ENCODE assay signal across 3 cellular contexts in the genomic region with DNA sequence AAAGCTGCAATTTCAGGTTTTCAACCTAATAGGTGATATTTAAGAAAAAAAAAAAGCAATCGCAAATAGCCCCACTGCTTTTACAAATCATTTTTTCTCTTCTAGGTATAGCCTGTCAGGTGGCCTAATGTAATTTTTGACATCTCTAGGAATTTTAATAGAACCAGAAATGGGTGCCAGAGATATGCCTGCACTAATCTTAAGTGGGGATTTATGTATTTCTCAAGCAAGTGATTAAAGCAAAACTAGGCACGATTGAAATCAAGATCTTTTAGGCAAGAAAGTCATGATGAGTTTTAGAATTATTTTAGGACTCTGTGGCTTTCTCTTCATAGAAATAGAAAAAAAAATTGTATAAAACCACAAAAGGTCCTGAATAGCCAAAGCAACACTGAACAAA.
TF ChIP-seq lines count a peak whose summit lies in the region.

No MANE protein-coding gene starts in this region.

TF ChIP-seq in GM23338, 12 proteins besides CTCF, POLR2A, EP300 and RAD21 (continues in another document):
- TF ChIP-seq JUNB (IDR thresholded peaks at IDR 0.05; ENCODE audit: unreplicated experiment) (no peak), EZH2 (IDR thresholded peaks at IDR 0.05; ENCODE audit: low read depth, unreplicated experiment) (no peak), POLR2AphosphoS5 (IDR thresholded peaks at IDR 0.05; ENCODE audit: low read depth) (no peak), CREB1 (CRISPR knock-in tag; IDR thresholded peaks at IDR 0.05; ENCODE audit: low read depth) (no peak), STAT1 (IDR thresholded peaks at IDR 0.05; ENCODE audit: unreplicated experiment) (no peak), ZNF331 (CRISPR knock-in tag; IDR thresholded peaks at IDR 0.05; ENCODE audit: low read depth) (no peak), ZNF114 (CRISPR knock-in tag; IDR thresholded peaks at IDR 0.05) (no peak), EZH2phosphoT487 (IDR thresholded peaks at IDR 0.05; ENCODE audit: unreplicated experiment) (no peak), NANOG (IDR thresholded peaks at IDR 0.05; ENCODE audit: borderline replicate concordance) (no peak)
- TF ChIP-seq, protein P1, sequence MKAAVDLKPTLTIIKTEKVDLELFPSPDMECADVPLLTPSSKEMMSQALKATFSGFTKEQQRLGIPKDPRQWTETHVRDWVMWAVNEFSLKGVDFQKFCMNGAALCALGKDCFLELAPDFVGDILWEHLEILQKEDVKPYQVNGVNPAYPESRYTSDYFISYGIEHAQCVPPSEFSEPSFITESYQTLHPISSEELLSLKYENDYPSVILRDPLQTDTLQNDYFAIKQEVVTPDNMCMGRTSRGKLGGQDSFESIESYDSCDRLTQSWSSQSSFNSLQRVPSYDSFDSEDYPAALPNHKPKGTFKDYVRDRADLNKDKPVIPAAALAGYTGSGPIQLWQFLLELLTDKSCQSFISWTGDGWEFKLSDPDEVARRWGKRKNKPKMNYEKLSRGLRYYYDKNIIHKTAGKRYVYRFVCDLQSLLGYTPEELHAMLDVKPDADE (IDR thresholded peaks at IDR 0.05), result no peak
- TF ChIP-seq, protein P2, sequence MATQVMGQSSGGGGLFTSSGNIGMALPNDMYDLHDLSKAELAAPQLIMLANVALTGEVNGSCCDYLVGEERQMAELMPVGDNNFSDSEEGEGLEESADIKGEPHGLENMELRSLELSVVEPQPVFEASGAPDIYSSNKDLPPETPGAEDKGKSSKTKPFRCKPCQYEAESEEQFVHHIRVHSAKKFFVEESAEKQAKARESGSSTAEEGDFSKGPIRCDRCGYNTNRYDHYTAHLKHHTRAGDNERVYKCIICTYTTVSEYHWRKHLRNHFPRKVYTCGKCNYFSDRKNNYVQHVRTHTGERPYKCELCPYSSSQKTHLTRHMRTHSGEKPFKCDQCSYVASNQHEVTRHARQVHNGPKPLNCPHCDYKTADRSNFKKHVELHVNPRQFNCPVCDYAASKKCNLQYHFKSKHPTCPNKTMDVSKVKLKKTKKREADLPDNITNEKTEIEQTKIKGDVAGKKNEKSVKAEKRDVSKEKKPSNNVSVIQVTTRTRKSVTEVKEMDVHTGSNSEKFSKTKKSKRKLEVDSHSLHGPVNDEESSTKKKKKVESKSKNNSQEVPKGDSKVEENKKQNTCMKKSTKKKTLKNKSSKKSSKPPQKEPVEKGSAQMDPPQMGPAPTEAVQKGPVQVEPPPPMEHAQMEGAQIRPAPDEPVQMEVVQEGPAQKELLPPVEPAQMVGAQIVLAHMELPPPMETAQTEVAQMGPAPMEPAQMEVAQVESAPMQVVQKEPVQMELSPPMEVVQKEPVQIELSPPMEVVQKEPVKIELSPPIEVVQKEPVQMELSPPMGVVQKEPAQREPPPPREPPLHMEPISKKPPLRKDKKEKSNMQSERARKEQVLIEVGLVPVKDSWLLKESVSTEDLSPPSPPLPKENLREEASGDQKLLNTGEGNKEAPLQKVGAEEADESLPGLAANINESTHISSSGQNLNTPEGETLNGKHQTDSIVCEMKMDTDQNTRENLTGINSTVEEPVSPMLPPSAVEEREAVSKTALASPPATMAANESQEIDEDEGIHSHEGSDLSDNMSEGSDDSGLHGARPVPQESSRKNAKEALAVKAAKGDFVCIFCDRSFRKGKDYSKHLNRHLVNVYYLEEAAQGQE (IDR thresholded peaks at IDR 0.05; ENCODE audit: unreplicated experiment), result no peak

TF ChIP-seq in H1, 55 proteins besides CTCF, POLR2A, EP300 and RAD21:
- TF ChIP-seq POU5F1 (IDR thresholded peaks at IDR 0.05; ENCODE audit: low read depth, low read length) (no peak), EZH2 (IDR thresholded peaks at IDR 0.05; ENCODE audit: low read depth, low read length, severe bottlenecking) (no peak), SAP30 (IDR thresholded peaks at IDR 0.05; ENCODE audit: insufficient read depth, insufficient replicate concordance, low read length) (no peak), SIN3A (conservative IDR thresholded peaks at IDR 0.05 in 1 of 2, IDR thresholded peaks at IDR 0.05 in 1 of 2; ENCODE audit: low read depth in 1 of 2, low read length in 2 of 2) (no peak), MAFK (IDR thresholded peaks at IDR 0.05; ENCODE audit: low read depth, low read length) (no peak)
- TF ChIP-seq, protein P3, sequence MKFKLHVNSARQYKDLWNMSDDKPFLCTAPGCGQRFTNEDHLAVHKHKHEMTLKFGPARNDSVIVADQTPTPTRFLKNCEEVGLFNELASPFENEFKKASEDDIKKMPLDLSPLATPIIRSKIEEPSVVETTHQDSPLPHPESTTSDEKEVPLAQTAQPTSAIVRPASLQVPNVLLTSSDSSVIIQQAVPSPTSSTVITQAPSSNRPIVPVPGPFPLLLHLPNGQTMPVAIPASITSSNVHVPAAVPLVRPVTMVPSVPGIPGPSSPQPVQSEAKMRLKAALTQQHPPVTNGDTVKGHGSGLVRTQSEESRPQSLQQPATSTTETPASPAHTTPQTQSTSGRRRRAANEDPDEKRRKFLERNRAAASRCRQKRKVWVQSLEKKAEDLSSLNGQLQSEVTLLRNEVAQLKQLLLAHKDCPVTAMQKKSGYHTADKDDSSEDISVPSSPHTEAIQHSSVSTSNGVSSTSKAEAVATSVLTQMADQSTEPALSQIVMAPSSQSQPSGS (IDR thresholded peaks at IDR 0.05; ENCODE audit: low read length), result no peak

TF ChIP-seq in HEK293T, 16 proteins besides CTCF, POLR2A, EP300 and RAD21:
- TF ChIP-seq FOXK2 (IDR thresholded peaks at IDR 0.05) (no peak), ZNF384 (IDR thresholded peaks at IDR 0.05) (no peak), L3MBTL2 (conservative IDR thresholded peaks at IDR 0.05) (no peak), FOXM1 (IDR thresholded peaks at IDR 0.05; ENCODE audit: borderline replicate concordance) (no peak), BHLHE40 (IDR thresholded peaks at IDR 0.05; ENCODE audit: borderline replicate concordance) (no peak), ARNT (IDR thresholded peaks at IDR 0.05) (no peak), ELF4 (IDR thresholded peaks at IDR 0.05) (no peak), FOXA1 (IDR thresholded peaks at IDR 0.05) (no peak), SUZ12 (IDR thresholded peaks at IDR 0.05) (no peak), NFRKB (IDR thresholded peaks at IDR 0.05) (no peak), HDGF (IDR thresholded peaks at IDR 0.05; ENCODE audit: borderline replicate concordance) (no peak), TARDBP (IDR thresholded peaks at IDR 0.05) (no peak)
